In genomic region chr10:116815641-116816415, GRCh38 we compare ENCODE assay signal across 21 cellular contexts. TPM values are rescaled to one million over a fixed set of nuclear protein-coding genes. Genes with fewer than 3 reads are reported as not detected.
DNase-seq lines count a peak whose midpoint lies in the region; TF ChIP-seq lines count a peak whose summit lies in the region.
"Had no signal": no experiment of that assay in that cellular context is flagged by ENCODE, and none has a peak within 500 bp of the region (broad histone marks: within the 10 kb centered on the region; RNA-seq: fewer than 3 reads in every experiment).

No MANE protein-coding gene starts in this region.

- H3K4me2 ChIP-seq in GM23248 (ENCODE audit: unreplicated experiment), result no peak overlapping the region
- H3K4me2 ChIP-seq: smooth muscle cell had no signal

- H3K4me1 ChIP-seq in GM23248 (ENCODE audit: insufficient read depth), result peaks cover 9% of the 10 kb centered on the region
- H3K4me1 ChIP-seq: upper lobe of left lung had no signal

- H3K36me3 Mint-ChIP-seq in osteocyte (ENCODE audit: unreplicated experiment), result no peaks in the 10 kb centered on the region
- H3K36me3 Mint-ChIP-seq: CD14-positive monocyte had no signal

- no peaks in the 10 kb centered on the region for H3K9me2 ChIP-seq in GM23248 (ENCODE audit: insufficient read depth)

- no peaks in the 10 kb centered on the region for H3K9me3 ChIP-seq in GM23248 (ENCODE audit: low read depth)
- H3K9me3 ChIP-seq: ovary, upper lobe of left lung had no signal

- TF ChIP-seq CTCF in AG09309 (IDR thresholded peaks at IDR 0.05; ENCODE audit: control insufficient read depth, insufficient read depth, low read depth, low read length, missing control alignments) (no peak), kidney epithelial cell (IDR thresholded peaks at IDR 0.05; ENCODE audit: insufficient read depth, low read length, poor library complexity, severe bottlenecking) (no peak), osteocyte (IDR thresholded peaks at IDR 0.05) (no peak)

- H3K79me2 ChIP-seq in GM23248 (ENCODE audit: insufficient read depth), result no peaks in the 10 kb centered on the region

- H3K27me3 Mint-ChIP-seq in osteocyte (ENCODE audit: unreplicated experiment), result peaks cover 13% of the 10 kb centered on the region

- WGBS in GM23248 (ENCODE audit: low coverage in 1 of 2, low lambda C conversion rate in 2 of 2, missing lambda C conversion rate in 2 of 2), 2 experiments, result 40 to 41% methylated on average over 18 of the region's 18 CpGs

- H3K27me3 ChIP-seq in GM23248 (replicated peaks; ENCODE audit: insufficient read depth), result 0 out of 2 replicates have a peak, but pooled peaks cover 3% of the 10 kb centered on the region
- H3K27me3 ChIP-seq in kidney epithelial cell (ENCODE audit: control insufficient read depth, insufficient read depth, low read length), result no peaks in the 10 kb centered on the region
- H3K27me3 ChIP-seq: ovary, upper lobe of left lung had no signal

- H3K4me1 Mint-ChIP-seq in osteocyte (ENCODE audit: unreplicated experiment), result no peaks in the 10 kb centered on the region
- H3K4me1 Mint-ChIP-seq: CD14-positive monocyte had no signal

- in situ Hi-C loops in GM23248 (cut with MboI), result no loop called here

- no peak overlapping the region for H3K4me3 Mint-ChIP-seq in osteocyte (ENCODE audit: unreplicated experiment)
- H3K4me3 Mint-ChIP-seq: activated T-cell treated with anti-CD3 and anti-CD28 coated beads, Interleukin-2, amount 50 U/mL, for 72 hours had no signal

- no peak overlapping the region for H3K27ac ChIP-seq in GM23248
- H3K27ac ChIP-seq: ovary, SK-N-MC, upper lobe of left lung had no signal

- H3K36me3 ChIP-seq in GM23248 (ENCODE audit: low read depth), result no peaks in the 10 kb centered on the region
- no peaks in the 10 kb centered on the region for H3K36me3 ChIP-seq in kidney epithelial cell (ENCODE audit: control insufficient read depth, insufficient read depth, low read length)
- H3K36me3 ChIP-seq: ovary, upper lobe of left lung had no signal

- H3K4me3 ChIP-seq in AG09309 (ENCODE audit: control insufficient read depth, low read depth, low read length) (no peak overlapping the region), GM23248 (no peak overlapping the region), kidney epithelial cell (ENCODE audit: low read depth, low read length) (no peak overlapping the region)
- H3K4me3 ChIP-seq: ovary, SK-N-MC, smooth muscle cell, upper lobe of left lung had no signal

- H3F3A ChIP-seq in GM23248 (ENCODE audit: insufficient read depth), result no peaks in the 10 kb centered on the region

- no peak overlapping the region for H3K27ac Mint-ChIP-seq in osteocyte (ENCODE audit: unreplicated experiment)
- H3K27ac Mint-ChIP-seq: activated T-cell treated with anti-CD3 and anti-CD28 coated beads, Interleukin-2, amount 50 U/mL, for 72 hours had no signal

- H2AFZ ChIP-seq in GM23248, result no peak overlapping the region

- H4K20me1 ChIP-seq in GM23248 (ENCODE audit: insufficient read depth), result no peaks in the 10 kb centered on the region

- DNase-seq in AG09309 (ENCODE audit: low read depth) (peak; percentile 1), GM23248 (peak; percentile 69), RPMI7951 (ENCODE audit: low read depth) (peak; percentile 73), kidney epithelial cell (ENCODE audit: low read depth) (peak; percentile 39), SKM-1 (lab: John Stamatoyannopoulos, UW; ENCODE audit: unreplicated experiment) (no peak), osteocyte (ENCODE audit: extremely low spot score, unreplicated experiment) (no peak), HuH-7.5 (ENCODE audit: low spot score) (no peak), dedifferentiated amniotic fluid mesenchymal stem cell (ENCODE audit: extremely low spot score) (no peak)
- DNase-seq: activated CD4-positive, alpha-beta T cell treated with anti-CD3 and anti-CD28 coated beads, Interleukin-2, amount 50 U/mL, for 48 hours; activated T-cell treated with anti-CD3 and anti-CD28 coated beads, Interleukin-2, amount 50 U/mL, for 72 hours; islet precursor cell; Karpas-422; NCI-H187; ovary; stimulated activated naive CD4-positive, alpha-beta T cell; upper lobe of left lung had no signal

- no peaks in the 10 kb centered on the region for H3K9me3 Mint-ChIP-seq in osteocyte (ENCODE audit: unreplicated experiment)
- H3K9me3 Mint-ChIP-seq: activated T-cell treated with anti-CD3 and anti-CD28 coated beads, Interleukin-2, amount 50 U/mL, for 72 hours had no signal

- H3K9ac ChIP-seq in GM23248, result no peak overlapping the region

RNA-seq across cellular contexts. Expression of gene ENO4, which starts 33.5 kb away (rescaled TPM):
- 0.11 and 0.51 TPM in 2 replicates for total RNA-seq in GM23248 (2014; rRNA removed; shearing (Covaris generic))
- 0.35 and 0.89 TPM in 2 replicates for polyA plus RNA-seq in GM23248 (2016; fragmentation: Nextera tagmentation; extraction: Ambion mirVana)
- total RNA-seq in RPMI7951 (2014; rRNA removed; shearing (Covaris generic)), result not detected in 2 replicates
- total RNA-seq in kidney epithelial cell (0.21 and 0.82 TPM in 2 replicates), osteocyte (0.70 and 0.76 TPM in 2 replicates)
- total RNA-seq: activated T-cell treated with anti-CD3 and anti-CD28 coated beads, Interleukin-2, amount 50 U/mL, for 72 hours; glomerular endothelial cell; mononuclear cell had no signal
- polyA plus RNA-seq: CD14-positive monocyte had no signal

Comparison
In these comparisons a context has a peak if more than half of its experiments do, and no peak if none do; other contexts are left out.
1. DNase-seq: peak in AG09309 (single experiment), GM23248 (single experiment), RPMI7951 (single experiment) and kidney epithelial cell (single experiment); none in SKM-1 (single experiment), osteocyte (single experiment), HuH-7.5 (single experiment) and dedifferentiated amniotic fluid mesenchymal stem cell (single experiment).